Comparison of ENCODE assay signal across 19 cellular contexts in genomic region chr4:99382745-99383360, GRCh38. TPM values are rescaled to one million over a fixed set of nuclear protein-coding genes. Genes with fewer than 3 reads are reported as not detected.
DNase-seq lines count a peak whose midpoint lies in the region; ATAC-seq and TF ChIP-seq lines count a peak whose summit lies in the region.
"Had no signal": no experiment of that assay in that cellular context is flagged by ENCODE, and none has a peak within 500 bp of the region (broad histone marks: within the 10 kb centered on the region; RNA-seq: fewer than 3 reads in every experiment).

No MANE protein-coding gene starts in this region.

- H3K4me3 Mint-ChIP-seq in HFFc6 (no peak overlapping the region; the same call in 1 of the 2 replicates), endodermal cell (no peak overlapping the region)
- H3K4me3 Mint-ChIP-seq: activated CD4-positive, alpha-beta memory T cell treated with anti-CD3 and anti-CD28 coated beads, Interleukin-2, amount 10 ng/mL, durations not matched to agents 7 days and 5 days; natural killer cell; type B pancreatic cell had no signal

- H3K4me1 ChIP-seq in endodermal cell (ENCODE audit: control insufficient read depth, insufficient read depth, low read length), result peaks cover 11% of the 10 kb centered on the region
- H3K4me1 ChIP-seq in mesenchymal stem cell (ENCODE audit: control insufficient read depth, insufficient read depth, low read depth, low read length), result no peaks in the 10 kb centered on the region
- peaks cover 5% of the 10 kb centered on the region for H3K4me1 ChIP-seq in suprapubic skin
- H3K4me1 ChIP-seq: HAP-1 had no signal

- H4K91ac ChIP-seq in mesenchymal stem cell (ENCODE audit: low read length), result no peak overlapping the region

- no peak overlapping the region for H2AK5ac ChIP-seq in mesenchymal stem cell (ENCODE audit: low read length, severe bottlenecking)

- TF ChIP-seq POLR2A in suprapubic skin (IDR thresholded peaks at IDR 0.05), result no peak

- ATAC-seq in stimulated activated naive CD8-positive, alpha-beta T cell treated with anti-CD3 and anti-CD28 coated beads, Interleukin-15, Interleukin-2, amounts not matched to agents 100 U/mL and 50 U/mL, for 24 hours, result no peak
- ATAC-seq: natural killer cell, PC-3 had no signal

- H3K4ac ChIP-seq in mesenchymal stem cell (ENCODE audit: low read depth in 1 of 2, low read length in 2 of 2), result no peak overlapping the region

- no peak overlapping the region for H3K18ac ChIP-seq in mesenchymal stem cell (ENCODE audit: low read depth in 1 of 2, low read length in 2 of 2)

- no peaks in the 10 kb centered on the region for H3K79me1 ChIP-seq in mesenchymal stem cell (replicated peaks; ENCODE audit: low read length, poor library complexity, severe bottlenecking)

- H3K27me3 ChIP-seq in endodermal cell (ENCODE audit: control insufficient read depth, insufficient read depth, low read length, poor library complexity, severe bottlenecking) (no peaks in the 10 kb centered on the region), mesenchymal stem cell (ENCODE audit: control insufficient read depth in 1 of 2, insufficient read depth in 1 of 2, low read length in 2 of 2) (no peaks in the 10 kb centered on the region), suprapubic skin (no peaks in the 10 kb centered on the region)

- H2BK120ac ChIP-seq in mesenchymal stem cell (ENCODE audit: low read depth, low read length), result no peak overlapping the region

- H3K9me3 ChIP-seq in endodermal cell (ENCODE audit: control insufficient read depth, low read length) (peaks cover 14% of the 10 kb centered on the region), mesenchymal stem cell (ENCODE audit: control insufficient read depth, low read length) (no peaks in the 10 kb centered on the region), suprapubic skin (no peaks in the 10 kb centered on the region)
- H3K9me3 ChIP-seq: HAP-1 had no signal

- H3K4me3 ChIP-seq in endodermal cell (ENCODE audit: low read length) (peak overlapping the region; percentile 54), mesenchymal stem cell (ENCODE audit: insufficient read depth in 1 of 2, low read depth in 1 of 2, low read length in 2 of 2) (peak overlapping the region in 1 of 2 experiments; percentile 5), suprapubic skin (no peak overlapping the region)
- H3K4me3 ChIP-seq: HAP-1 had no signal

- no peak overlapping the region for H3K14ac ChIP-seq in mesenchymal stem cell (ENCODE audit: low read length in 2 of 2)

- H3K4me1 Mint-ChIP-seq in HFFc6 (ENCODE audit: low read depth), result peaks cover 59% of the 10 kb centered on the region
- peaks cover 8% of the 10 kb centered on the region for H3K4me1 Mint-ChIP-seq in endodermal cell
- H3K4me1 Mint-ChIP-seq: activated CD4-positive, alpha-beta memory T cell treated with anti-CD3 and anti-CD28 coated beads, Interleukin-2, amount 10 ng/mL, durations not matched to agents 7 days and 5 days; natural killer cell had no signal

- no peak overlapping the region for H3K23ac ChIP-seq in mesenchymal stem cell (ENCODE audit: low read length in 2 of 2)

- TF ChIP-seq CTCF in HFFc6 (IDR thresholded peaks at IDR 0.05), result no peak
- TF ChIP-seq CTCF in endodermal cell (conservative IDR thresholded peaks at IDR 0.05), result no peak
- TF ChIP-seq CTCF in suprapubic skin (IDR thresholded peaks at IDR 0.05), result no peak
- no peak for TF ChIP-seq CTCF in GM10248 (IDR thresholded peaks at IDR 0.05; ENCODE audit: control extremely low read depth, extremely low read depth, low read depth, missing control alignments)

- H3K4me2 ChIP-seq in mesenchymal stem cell (ENCODE audit: low read length, poor library complexity, severe bottlenecking), result no peak overlapping the region

- H2BK5ac ChIP-seq in mesenchymal stem cell (ENCODE audit: low read depth, low read length, poor library complexity, severe bottlenecking), result no peak overlapping the region

- TF ChIP-seq EP300 in suprapubic skin (IDR thresholded peaks at IDR 0.05), result no peak

- H3K36me3 ChIP-seq in endodermal cell (ENCODE audit: control insufficient read depth, insufficient read depth, low read length) (no peaks in the 10 kb centered on the region), mesenchymal stem cell (ENCODE audit: control insufficient read depth in 1 of 2, insufficient read depth in 2 of 2, low read depth in 1 of 2, low read length in 2 of 2) (no peaks in the 10 kb centered on the region), suprapubic skin (no peaks in the 10 kb centered on the region)
- H3K36me3 ChIP-seq: HAP-1 had no signal

- no peak overlapping the region for H2BK15ac ChIP-seq in mesenchymal stem cell (ENCODE audit: low read depth, poor library complexity, severe bottlenecking)

- no peak overlapping the region for H2BK12ac ChIP-seq in mesenchymal stem cell (ENCODE audit: low read length in 2 of 2)

- H3K9ac ChIP-seq in endodermal cell (ENCODE audit: extremely low read depth, low read length, poor library complexity, severe bottlenecking) (no peak overlapping the region), mesenchymal stem cell (ENCODE audit: low read length) (peak overlapping the region; percentile 92)

- CTCF ChIA-PET in GM10248 (lab: Yijun Ruan, JAX), result interaction anchor here (1.1 kb wide), 1 partner anchor 21 kb away, joined by 3 read pairs; no protein-coding TSS in a partner anchor

- 83 to 96% methylated on average over 1 of the region's 1 CpG for WGBS in endodermal cell (ENCODE audit: insufficient coverage in 1 of 2, insufficient read length in 1 of 2), 2 experiments
- no CpG with 5 or more reads among the region's 1 CpG for WGBS in mesenchymal stem cell
- WGBS in suprapubic skin, result 100% methylated on average over 1 of the region's 1 CpG

- no peak overlapping the region for H2AFZ ChIP-seq in mesenchymal stem cell (ENCODE audit: low read depth, low read length)

- no peak overlapping the region for H4K8ac ChIP-seq in mesenchymal stem cell (ENCODE audit: low read length)

- peak overlapping the region; percentile 92 for H3K27ac Mint-ChIP-seq in HFFc6
- no peak overlapping the region for H3K27ac Mint-ChIP-seq in endodermal cell
- H3K27ac Mint-ChIP-seq: activated CD4-positive, alpha-beta memory T cell treated with anti-CD3 and anti-CD28 coated beads, Interleukin-2, amount 10 ng/mL, durations not matched to agents 7 days and 5 days; natural killer cell; type B pancreatic cell had no signal

- H3K27me3 Mint-ChIP-seq in HFFc6 (ENCODE audit: insufficient read depth), result no peaks in the 10 kb centered on the region
- no peaks in the 10 kb centered on the region for H3K27me3 Mint-ChIP-seq in endodermal cell (ENCODE audit: insufficient read depth)
- H3K27me3 Mint-ChIP-seq: type B pancreatic cell had no signal

- POLR2A ChIA-PET in GM10248 (lab: Yijun Ruan, JAX), result no interaction called here

- H3K9me3 Mint-ChIP-seq in HFFc6, result no peaks in the 10 kb centered on the region
- peaks cover 2% of the 10 kb centered on the region for H3K9me3 Mint-ChIP-seq in endodermal cell
- H3K9me3 Mint-ChIP-seq: activated CD4-positive, alpha-beta memory T cell treated with anti-CD3 and anti-CD28 coated beads, Interleukin-2, amount 10 ng/mL, durations not matched to agents 7 days and 5 days; natural killer cell had no signal

- DNase-seq in HFFc6 (no peak), endodermal cell (no peak), mesenchymal stem cell (no peak), suprapubic skin (ENCODE audit: low spot score in 2 of 2) (no peak), hepatic stellate cell (ENCODE audit: low spot score) (no peak), GM10248 (ENCODE audit: extremely low spot score) (no peak), RKO (ENCODE audit: low spot score) (no peak)
- no peak for DNase-seq in stimulated activated naive CD8-positive, alpha-beta T cell treated with anti-CD3 and anti-CD28 coated beads, Interleukin-15, Interleukin-2, amounts not matched to agents 100 U/mL and 50 U/mL, for 24 hours
- DNase-seq: activated CD4-positive, alpha-beta memory T cell treated with anti-CD3 and anti-CD28 coated beads, Interleukin-2, amount 10 ng/mL, durations not matched to agents 7 days and 5 days; head of caudate nucleus; MM.1S; natural killer cell; NCI-H2081; NCI-H526 treated with DMSO at 0.1 percent for 48 hours; PC-3; stimulated activated CD4-positive, alpha-beta T cell treated with anti-CD3 and anti-CD28 coated beads, Interleukin-1b, Interleukin-23, amount 100 ng/mL, for 48 hours had no signal

- no peak overlapping the region for H3K27ac ChIP-seq in endodermal cell (ENCODE audit: low read depth, low read length)
- no peak overlapping the region for H3K27ac ChIP-seq in mesenchymal stem cell (ENCODE audit: low read length, poor library complexity, severe bottlenecking)
- peak overlapping the region; percentile 78 for H3K27ac ChIP-seq in suprapubic skin

- H3K36me3 Mint-ChIP-seq in HFFc6 (ENCODE audit: low read depth), result peaks cover 10% of the 10 kb centered on the region; the same call in 1 of the 2 replicates
- H3K36me3 Mint-ChIP-seq in endodermal cell (ENCODE audit: low read depth), result no peaks in the 10 kb centered on the region
- H3K36me3 Mint-ChIP-seq: natural killer cell had no signal

RNA-seq across cellular contexts. Expression of gene ADH1C, which starts 30.3 kb away (rescaled TPM):
- not detected for total RNA-seq in HFFc6 (2021; fragmentation: NEBNext Ultra II Directional; extraction: Animal tissue kit (Norgen Biotek cat#: 25700))
- not detected for total RNA-seq in endodermal cell
- polyA plus RNA-seq in endodermal cell (2013, experiment 1 of 2), result not detected
- polyA plus RNA-seq in endodermal cell (2013, experiment 2 of 2), result not detected
- not detected for polyA plus RNA-seq in mesenchymal stem cell (2013, experiment 1 of 2)
- not detected for polyA plus RNA-seq in mesenchymal stem cell (2013, experiment 2 of 2)
- 1 to 10 TPM in 1 of 4 donors, under 1 TPM in 2, not detected in 1; 0.36 to 1.6 (median 0.64) TPM for total RNA-seq in suprapubic skin
- total RNA-seq: activated CD4-positive, alpha-beta memory T cell treated with anti-CD3 and anti-CD28 coated beads, Interleukin-2, amount 10 ng/mL, durations not matched to agents 7 days and 5 days; natural killer cell; PC-3 had no signal

RNA-seq across cellular contexts. Expression of gene ADH7, which starts 52.3 kb away (rescaled TPM):
- total RNA-seq in HFFc6 (2021; fragmentation: NEBNext Ultra II Directional; extraction: Animal tissue kit (Norgen Biotek cat#: 25700)), result not detected
- total RNA-seq in endodermal cell (not detected), suprapubic skin (1 to 10 TPM in 2 of 4 donors, under 1 TPM in 2; 0.24 to 1.2 (median 0.76) TPM)
- not detected for polyA plus RNA-seq in endodermal cell (2013, experiment 1 of 2)
- polyA plus RNA-seq in endodermal cell (2013, experiment 2 of 2), result not detected
- not detected for polyA plus RNA-seq in mesenchymal stem cell (2013, experiment 1 of 2)
- not detected for polyA plus RNA-seq in mesenchymal stem cell (2013, experiment 2 of 2)
- total RNA-seq: activated CD4-positive, alpha-beta memory T cell treated with anti-CD3 and anti-CD28 coated beads, Interleukin-2, amount 10 ng/mL, durations not matched to agents 7 days and 5 days; natural killer cell; PC-3; renal cortical epithelial cell had no signal
